Comparison of ENCODE assay signal across 13 cellular contexts in genomic region chr9:93633492-93634221, GRCh38. TPM values are rescaled to one million over a fixed set of nuclear protein-coding genes. Genes with fewer than 3 reads are reported as not detected.
DNase-seq lines count a peak whose midpoint lies in the region; ATAC-seq and TF ChIP-seq lines count a peak whose summit lies in the region.
"Had no signal": no experiment of that assay in that cellular context is flagged by ENCODE, and none has a peak within 500 bp of the region (broad histone marks: within the 10 kb centered on the region; RNA-seq: fewer than 3 reads in every experiment).

No MANE protein-coding gene starts in this region.

- ATAC-seq in natural killer cell treated with Interleukin-12 subunit alpha and Interleukin-12 subunit beta and Interleukin-15 and Interleukin-18, amount 100 ng/mL, for 72 hours, result no peak
- ATAC-seq in natural killer cell, result no peak
- ATAC-seq in naive thymus-derived CD4-positive, alpha-beta T cell, result no peak

- H3K27me3 ChIP-seq in naive thymus-derived CD4-positive, alpha-beta T cell (ENCODE audit: control insufficient read depth in 2 of 2, insufficient read depth in 2 of 2, low read length in 2 of 2), result no peaks in the 10 kb centered on the region

- intact Hi-C loops in natural killer cell (cut with micrococcal nuclease) (no loop called here), posterior vena cava (cut with DNase I) (no loop called here)
- intact Hi-C loops in naive thymus-derived CD4-positive, alpha-beta T cell (cut with micrococcal nuclease), result no loop called here

- H3K4me1 Mint-ChIP-seq in natural killer cell treated with Interleukin-12 subunit alpha and Interleukin-12 subunit beta and Interleukin-15 and Interleukin-18, amount 100 ng/mL, for 72 hours (ENCODE audit: low read depth in 2 of 2), result peaks cover 0 to 4% of the 10 kb centered on the region in 2 donors
- H3K4me1 Mint-ChIP-seq in natural killer cell, result peaks cover 0 to 17% of the 10 kb centered on the region in 2 donors
- peaks cover 0 to 5% (median 0%) of the 10 kb centered on the region in 7 donors for H3K4me1 Mint-ChIP-seq in naive thymus-derived CD4-positive, alpha-beta T cell

- H3K4me3 ChIP-seq in naive thymus-derived CD4-positive, alpha-beta T cell (ENCODE audit: low read length), result no peak overlapping the region

- H3K4me3 Mint-ChIP-seq in natural killer cell treated with Interleukin-12 subunit alpha and Interleukin-12 subunit beta and Interleukin-15 and Interleukin-18, amount 100 ng/mL, for 72 hours, result no peak overlapping the region
- no peak overlapping the region for H3K4me3 Mint-ChIP-seq in natural killer cell
- no peak overlapping the region for H3K4me3 Mint-ChIP-seq in naive thymus-derived CD4-positive, alpha-beta T cell
- H3K4me3 Mint-ChIP-seq: CD4-positive, alpha-beta T cell; IgD-negative memory B cell had no signal

- H3K9me3 ChIP-seq in naive thymus-derived CD4-positive, alpha-beta T cell (ENCODE audit: control insufficient read depth in 2 of 3, low read length in 3 of 3), result peaks cover 0 to 11% (median 0%) of the 10 kb centered on the region in 3 experiments

- CTCF ChIA-PET in naive thymus-derived CD4-positive, alpha-beta T cell (lab: Charles Lee), result no interaction called here

- H3K4me1 ChIP-seq in naive thymus-derived CD4-positive, alpha-beta T cell (ENCODE audit: control insufficient read depth in 2 of 2, insufficient read depth in 2 of 2, low read length in 2 of 2), result no peaks in the 10 kb centered on the region

- H3K27ac Mint-ChIP-seq in natural killer cell treated with Interleukin-12 subunit alpha and Interleukin-12 subunit beta and Interleukin-15 and Interleukin-18, amount 100 ng/mL, for 72 hours, result no peak overlapping the region
- H3K27ac Mint-ChIP-seq in natural killer cell, result peak overlapping the region in 1 of 2 donors; percentile 38
- H3K27ac Mint-ChIP-seq in naive thymus-derived CD4-positive, alpha-beta T cell, result no peak overlapping the region
- H3K27ac Mint-ChIP-seq: CD4-positive, alpha-beta T cell had no signal

- no peak for TF ChIP-seq CTCF in natural killer cell (IDR thresholded peaks at IDR 0.05)

- POLR2A ChIA-PET in naive thymus-derived CD4-positive, alpha-beta T cell (lab: Charles Lee), result no interaction called here

- H3K27me3 Mint-ChIP-seq in natural killer cell treated with Interleukin-12 subunit alpha and Interleukin-12 subunit beta and Interleukin-15 and Interleukin-18, amount 100 ng/mL, for 72 hours, result no peaks in the 10 kb centered on the region
- H3K27me3 Mint-ChIP-seq in natural killer cell (ENCODE audit: low read depth in 2 of 2), result no peaks in the 10 kb centered on the region
- no peaks in the 10 kb centered on the region for H3K27me3 Mint-ChIP-seq in naive thymus-derived CD4-positive, alpha-beta T cell
- H3K27me3 Mint-ChIP-seq: CD4-positive, alpha-beta T cell; IgD-negative memory B cell had no signal

- H3K9me3 Mint-ChIP-seq in natural killer cell treated with Interleukin-12 subunit alpha and Interleukin-12 subunit beta and Interleukin-15 and Interleukin-18, amount 100 ng/mL, for 72 hours, result no peaks in the 10 kb centered on the region
- H3K9me3 Mint-ChIP-seq in natural killer cell, result no peaks in the 10 kb centered on the region
- peaks cover 0 to 31% (median 12%) of the 10 kb centered on the region in 11 donors for H3K9me3 Mint-ChIP-seq in naive thymus-derived CD4-positive, alpha-beta T cell

- H3K36me3 ChIP-seq in naive thymus-derived CD4-positive, alpha-beta T cell (ENCODE audit: control insufficient read depth in 2 of 3, insufficient read depth in 3 of 3, low read length in 3 of 3), result peaks cover 4 to 87% (median 13%) of the 10 kb centered on the region in 3 experiments

- H3K36me3 Mint-ChIP-seq in natural killer cell treated with Interleukin-12 subunit alpha and Interleukin-12 subunit beta and Interleukin-15 and Interleukin-18, amount 100 ng/mL, for 72 hours, result peaks cover 17% of the 10 kb centered on the region
- peaks cover 16% of the 10 kb centered on the region for H3K36me3 Mint-ChIP-seq in natural killer cell
- H3K36me3 Mint-ChIP-seq in naive thymus-derived CD4-positive, alpha-beta T cell, result peaks cover 31 to 60% (median 44%) of the 10 kb centered on the region in 5 donors

- peak overlapping the region; percentile 19 for H3K27ac ChIP-seq in cingulate gyrus (ENCODE audit: low read depth, low read length)
- no peak overlapping the region for H3K27ac ChIP-seq in naive thymus-derived CD4-positive, alpha-beta T cell (ENCODE audit: low read depth, low read length)

- peak; percentile 56 for DNase-seq in natural killer cell treated with Interleukin-12 subunit alpha and Interleukin-12 subunit beta and Interleukin-15 and Interleukin-18, amount 100 ng/mL, for 72 hours (ENCODE audit: low spot score)
- DNase-seq in natural killer cell (no peak), posterior vena cava (ENCODE audit: low spot score) (peak; percentile 81), NCI-H82 (lab: John Stamatoyannopoulos, UW) (no peak), hippocampal formation (lab: John Stamatoyannopoulos, UW) (no peak)
- no peak for DNase-seq in naive thymus-derived CD4-positive, alpha-beta T cell
- DNase-seq: CD4-positive, alpha-beta T cell; NCI-H1417; NCI-H2029 treated with DMSO at 0.1 percent for 48 hours; NCI-H510A; SIG-M5 had no signal

RNA-seq across cellular contexts. Expression of gene PHF2, which starts 57.3 kb away (rescaled TPM):
- 10 to 100 TPM; 14.9 to 19.5 TPM for total RNA-seq in natural killer cell treated with Interleukin-12 subunit alpha and Interleukin-12 subunit beta and Interleukin-15 and Interleukin-18, amount 100 ng/mL, for 72 hours
- total RNA-seq in natural killer cell (10 to 100 TPM; 24.8 to 28.1 (median 26.4) TPM), posterior vena cava (10 to 100 TPM; 26.1 to 27.9 TPM)
- total RNA-seq in naive thymus-derived CD4-positive, alpha-beta T cell, result 10 to 100 TPM; 23.2 to 39.3 (median 29.6) TPM
- 1 to 10 TPM; 1.0 to 3.5 TPM for polyA plus RNA-seq in naive thymus-derived CD4-positive, alpha-beta T cell

Comparison
In these comparisons a context has a peak if more than half of its experiments do, and no peak if none do; other contexts are left out.
1. DNase-seq: peak in natural killer cell treated with Interleukin-12 subunit alpha and Interleukin-12 subunit beta and Interleukin-15 and Interleukin-18, amount 100 ng/mL, for 72 hours (single experiment) and posterior vena cava (single experiment); none in natural killer cell (single experiment), NCI-H82 (single experiment), naive thymus-derived CD4-positive, alpha-beta T cell (0 of 9) and hippocampal formation (0 of 2).